Comparison of ENCODE assay signal across 1 cellular context in genomic region chr3:176523114-176523513, GRCh38.
TF ChIP-seq lines count a peak whose summit lies in the region.

No MANE protein-coding gene starts in this region.

TF ChIP-seq in H1, 55 proteins besides CTCF, POLR2A, EP300 and RAD21 (continued from another document):
- TF ChIP-seq ATF2 (IDR thresholded peaks at IDR 0.05; ENCODE audit: low read length) (no peak), TCF12 (IDR thresholded peaks at IDR 0.05; ENCODE audit: low read depth, low read length) (0 out of 2 replicates have a peak, but pooled peaks have one; percentile 40), TAF7 (optimal IDR thresholded peaks at IDR 0.05; ENCODE audit: borderline replicate concordance, low read depth, low read length) (no peak), CHD7 (IDR thresholded peaks at IDR 0.05; ENCODE audit: insufficient replicate concordance, low read length) (peak; percentile 53), YY1 (IDR thresholded peaks at IDR 0.05; ENCODE audit: low read depth, low read length) (no peak), CEBPB (IDR thresholded peaks at IDR 0.05; ENCODE audit: low read depth, low read length) (no peak)
